ENCODE assay signal across 1 cellular context in the genomic region with DNA sequence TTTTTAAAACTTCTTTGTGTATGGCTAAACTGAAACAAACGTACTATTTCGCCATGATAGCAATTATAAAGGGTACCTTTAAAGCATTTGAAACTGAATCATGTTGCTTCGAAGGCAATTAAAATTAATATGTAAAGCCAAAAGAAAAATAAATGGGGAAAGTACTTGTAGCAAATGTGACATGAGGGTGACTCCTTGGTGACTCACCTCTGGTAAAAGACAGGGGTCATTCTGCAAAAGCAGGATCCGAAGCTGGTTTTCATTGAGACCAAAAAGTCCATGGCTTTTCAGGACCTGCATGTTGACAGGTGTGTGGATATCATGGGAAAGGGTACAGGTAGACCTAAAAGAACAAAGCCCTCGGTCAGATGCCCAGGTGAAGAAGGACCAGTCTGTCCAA.
TF ChIP-seq lines count a peak whose summit lies in the region.

No MANE protein-coding gene starts in this region.

TF ChIP-seq in GM12878, 131 proteins besides CTCF, POLR2A, EP300 and RAD21:
- no peak for TF ChIP-seq MXI1 (IDR thresholded peaks at IDR 0.05; ENCODE audit: low read depth, low read length)
- TF ChIP-seq DPF2 (IDR thresholded peaks at IDR 0.05): no peak
- no peak for TF ChIP-seq GATAD2B (conservative IDR thresholded peaks at IDR 0.05; ENCODE audit: low read depth)
- TF ChIP-seq, protein P1, sequence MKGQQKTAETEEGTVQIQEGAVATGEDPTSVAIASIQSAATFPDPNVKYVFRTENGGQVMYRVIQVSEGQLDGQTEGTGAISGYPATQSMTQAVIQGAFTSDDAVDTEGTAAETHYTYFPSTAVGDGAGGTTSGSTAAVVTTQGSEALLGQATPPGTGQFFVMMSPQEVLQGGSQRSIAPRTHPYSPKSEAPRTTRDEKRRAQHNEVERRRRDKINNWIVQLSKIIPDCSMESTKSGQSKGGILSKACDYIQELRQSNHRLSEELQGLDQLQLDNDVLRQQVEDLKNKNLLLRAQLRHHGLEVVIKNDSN (IDR thresholded peaks at IDR 0.05; ENCODE audit: borderline replicate concordance, extremely low read length, insufficient read depth, low read depth, low read length): no peak
- no peak for TF ChIP-seq ZNF207 (IDR thresholded peaks at IDR 0.05; ENCODE audit: borderline replicate concordance)
- TF ChIP-seq, protein P2, sequence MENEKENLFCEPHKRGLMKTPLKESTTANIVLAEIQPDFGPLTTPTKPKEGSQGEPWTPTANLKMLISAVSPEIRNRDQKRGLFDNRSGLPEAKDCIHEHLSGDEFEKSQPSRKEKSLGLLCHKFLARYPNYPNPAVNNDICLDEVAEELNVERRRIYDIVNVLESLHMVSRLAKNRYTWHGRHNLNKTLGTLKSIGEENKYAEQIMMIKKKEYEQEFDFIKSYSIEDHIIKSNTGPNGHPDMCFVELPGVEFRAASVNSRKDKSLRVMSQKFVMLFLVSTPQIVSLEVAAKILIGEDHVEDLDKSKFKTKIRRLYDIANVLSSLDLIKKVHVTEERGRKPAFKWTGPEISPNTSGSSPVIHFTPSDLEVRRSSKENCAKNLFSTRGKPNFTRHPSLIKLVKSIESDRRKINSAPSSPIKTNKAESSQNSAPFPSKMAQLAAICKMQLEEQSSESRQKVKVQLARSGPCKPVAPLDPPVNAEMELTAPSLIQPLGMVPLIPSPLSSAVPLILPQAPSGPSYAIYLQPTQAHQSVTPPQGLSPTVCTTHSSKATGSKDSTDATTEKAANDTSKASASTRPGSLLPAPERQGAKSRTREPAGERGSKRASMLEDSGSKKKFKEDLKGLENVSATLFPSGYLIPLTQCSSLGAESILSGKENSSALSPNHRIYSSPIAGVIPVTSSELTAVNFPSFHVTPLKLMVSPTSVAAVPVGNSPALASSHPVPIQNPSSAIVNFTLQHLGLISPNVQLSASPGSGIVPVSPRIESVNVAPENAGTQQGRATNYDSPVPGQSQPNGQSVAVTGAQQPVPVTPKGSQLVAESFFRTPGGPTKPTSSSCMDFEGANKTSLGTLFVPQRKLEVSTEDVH (IDR thresholded peaks at IDR 0.05; ENCODE audit: low read depth, partially characterized antibody): no peak
- TF ChIP-seq IRF4 (IDR thresholded peaks at IDR 0.05; ENCODE audit: low read depth, low read length): no peak
- no peak for TF ChIP-seq HDAC6 (IDR thresholded peaks at IDR 0.05; ENCODE audit: unreplicated experiment)
- no peak for TF ChIP-seq JUNB (IDR thresholded peaks at IDR 0.05)
TF ChIP-seq in GM12878: peak in this region for 0.
